In the genomic region with DNA sequence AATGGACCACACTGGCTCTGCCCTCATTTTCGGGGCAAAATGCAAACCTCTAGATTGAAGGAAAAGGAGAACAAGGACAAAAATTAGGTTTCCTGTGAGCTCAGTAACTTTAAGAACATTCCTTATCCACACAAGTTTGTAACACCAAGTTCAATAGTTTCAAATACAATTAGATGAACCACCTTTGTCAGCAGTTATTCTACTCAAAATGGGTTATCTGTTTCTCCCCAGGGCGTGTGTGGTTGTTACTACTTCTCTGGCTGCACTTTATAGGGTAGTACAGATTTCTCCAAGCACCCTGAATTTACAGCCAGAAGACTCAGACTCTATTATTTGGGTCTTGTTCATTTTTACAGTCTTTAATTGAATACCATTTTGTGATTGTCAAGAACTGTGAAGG, we compare ENCODE assay signal across 34 cellular contexts.
"Had no signal": no experiment of that assay in that cellular context is flagged by ENCODE, and none has a peak within 500 bp of the region (broad histone marks: within the 10 kb centered on the region; RNA-seq: fewer than 3 reads in every experiment).

No MANE protein-coding gene starts in this region.

- H3K4me2 ChIP-seq: PC-9 had no signal

- H3K9me3 Mint-ChIP-seq: activated B cell treated with CpG ODN at 0.5 μM for 24 hours; activated CD4-positive, alpha-beta memory T cell treated with anti-CD3 and anti-CD28 coated beads, Interleukin-2, amount 10 ng/mL, durations not matched to agents 7 days and 5 days; activated naive CD4-positive, alpha-beta T cell treated with anti-CD3 and anti-CD28 coated beads, Interleukin-2, amount 50 U/mL, for 24 hours; activated T-helper 2 cell treated with anti-CD3 and anti-CD28 coated beads, Interferon-gamma antibody, Interleukin-2, Interleukin-4, amounts not matched to agents 10 μg/mL and 5 μg/mL and 100 μg/mL, durations not matched to agents 14 hours and 24 hours and 36 hours had no signal

- H3K27me3 Mint-ChIP-seq: activated B cell treated with CpG ODN at 0.5 μM for 24 hours had no signal

- H3K9me3 ChIP-seq: ascending aorta, breast epithelium had no signal

- H3K27ac Mint-ChIP-seq: activated B cell treated with CpG ODN at 0.5 μM for 24 hours; activated CD4-positive, alpha-beta memory T cell treated with anti-CD3 and anti-CD28 coated beads, Interleukin-2, amount 10 ng/mL, durations not matched to agents 7 days and 5 days; activated naive CD4-positive, alpha-beta T cell treated with anti-CD3 and anti-CD28 coated beads, Interleukin-2, amount 50 U/mL, for 24 hours; activated naive CD8-positive, alpha-beta T cell treated with anti-CD3 and anti-CD28 coated beads, Interleukin-2, amount 10 ng/mL, durations not matched to agents 7 days and 5 days; activated T-helper 2 cell treated with anti-CD3 and anti-CD28 coated beads, Interferon-gamma antibody, Interleukin-2, Interleukin-4, amounts not matched to agents 10 μg/mL and 5 μg/mL and 100 μg/mL, durations not matched to agents 14 hours and 24 hours and 36 hours had no signal

- H3K27me3 ChIP-seq: ascending aorta, breast epithelium had no signal

- H3K36me3 Mint-ChIP-seq: activated naive CD4-positive, alpha-beta T cell treated with anti-CD3 and anti-CD28 coated beads, Interleukin-2, amount 50 U/mL, for 24 hours had no signal

- H2AFZ ChIP-seq: PC-9 had no signal

- ATAC-seq: Right ventricle myocardium inferior, SK-N-SH treated with all-trans-retinoic acid at 6 μM for 48 hours had no signal

- H3K4me1 ChIP-seq: ascending aorta, breast epithelium had no signal

- H3K27ac ChIP-seq: ascending aorta, PC-9, RWPE1, VCaP had no signal

- H3K4me3 ChIP-seq: ascending aorta, breast epithelium, PC-9 had no signal

- DNase-seq: activated B cell treated with CpG ODN at 0.5 μM for 24 hours; activated CD4-positive, alpha-beta memory T cell treated with anti-CD3 and anti-CD28 coated beads, Interleukin-2, amount 10 ng/mL, durations not matched to agents 7 days and 5 days; activated CD4-positive, alpha-beta T cell treated with anti-CD3 and anti-CD28 coated beads for 4 hours; activated CD4-positive, alpha-beta T cell treated with anti-CD3 and anti-CD28 coated beads, Interleukin-2, amount 50 U/mL, for 1 hour; activated CD4-positive, CD25-positive, alpha-beta regulatory T cell treated with anti-CD3 and anti-CD28 coated beads, Interleukin-2, amount 50 U/mL, for 72 hours; activated gamma-delta T cell; activated naive CD4-positive, alpha-beta T cell treated with Interleukin-2 at 50 U/mL for 16 hours; activated naive CD8-positive, alpha-beta T cell treated with anti-CD3 and anti-CD28 coated beads, Interleukin-2, amount 10 ng/mL, durations not matched to agents 7 days and 5 days; activated T-cell treated with anti-CD3 and anti-CD28 coated beads, Interleukin-2, amount 50 U/mL, for 1 hour; amygdala; NCI-H1092 treated with DMSO at 0.1 percent for 48 hours; NCI-H1417; NCI-H146; NCI-H187; NCI-H2029 treated with DMSO at 0.1 percent for 48 hours; NCI-H2107; NCI-H2171; NCI-H510A; NCI-H526; NCI-H748 treated with DMSO at 0.1 percent for 48 hours; NK-92 treated with Interleukin-12 subunit alpha and Interleukin-12 subunit beta, amount 100 ng/mL, for 24 hours; PC-9; SIG-M5; T-helper 1 cell; T-helper 2 cell; T-helper 9 cell had no signal

- H3K4me3 Mint-ChIP-seq: activated B cell treated with CpG ODN at 0.5 μM for 24 hours; activated CD4-positive, alpha-beta memory T cell treated with anti-CD3 and anti-CD28 coated beads, Interleukin-2, amount 10 ng/mL, durations not matched to agents 7 days and 5 days; activated naive CD4-positive, alpha-beta T cell treated with anti-CD3 and anti-CD28 coated beads, Interleukin-2, amount 50 U/mL, for 24 hours; activated naive CD8-positive, alpha-beta T cell treated with anti-CD3 and anti-CD28 coated beads, Interleukin-2, amount 10 ng/mL, durations not matched to agents 7 days and 5 days had no signal

- H3K4me1 Mint-ChIP-seq: activated CD4-positive, alpha-beta memory T cell treated with anti-CD3 and anti-CD28 coated beads, Interleukin-2, amount 10 ng/mL, durations not matched to agents 7 days and 5 days; activated naive CD4-positive, alpha-beta T cell treated with anti-CD3 and anti-CD28 coated beads, Interleukin-2, amount 50 U/mL, for 24 hours; activated naive CD8-positive, alpha-beta T cell treated with anti-CD3 and anti-CD28 coated beads, Interleukin-2, amount 10 ng/mL, durations not matched to agents 7 days and 5 days had no signal

- H3K36me3 ChIP-seq: ascending aorta, breast epithelium had no signal
